Comparison of ENCODE assay signal across 1 cellular context in the genomic region with DNA sequence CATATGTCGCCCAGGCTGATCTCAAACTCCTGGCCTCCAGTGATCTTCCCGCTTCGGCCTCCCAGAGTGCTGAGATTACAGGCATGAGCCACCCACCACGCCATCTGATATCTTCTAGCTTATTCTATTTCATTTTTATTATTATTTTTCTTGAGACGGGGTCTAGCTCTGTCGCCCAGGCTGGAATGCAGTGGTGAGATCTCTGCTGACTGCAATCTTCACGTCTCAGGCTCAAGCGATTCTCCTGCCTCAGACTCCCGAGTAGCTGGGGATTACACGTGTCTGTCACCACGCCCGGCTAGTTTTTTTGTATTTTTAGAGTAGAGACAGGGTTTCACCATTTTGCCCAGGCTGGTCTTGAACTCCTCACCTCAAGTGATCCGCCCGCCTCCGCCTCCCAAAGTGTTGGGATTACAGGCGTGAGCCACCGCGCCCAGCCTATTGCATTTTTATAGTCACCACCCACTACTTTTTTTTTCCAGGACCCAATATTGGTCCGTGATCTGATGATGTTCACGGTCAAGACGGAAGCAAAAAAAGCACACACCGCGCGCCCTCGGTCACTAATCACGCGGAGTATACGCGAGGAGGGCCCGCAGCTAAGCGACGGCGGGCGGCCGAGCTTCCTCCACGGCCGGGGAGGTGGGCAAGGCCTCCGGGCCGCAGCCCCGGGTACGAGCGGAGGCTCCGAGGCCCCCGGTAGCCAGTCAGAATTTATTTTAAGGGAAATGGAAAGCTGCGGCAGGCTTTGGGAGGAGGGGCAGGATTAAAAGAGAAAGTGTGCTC.
TF ChIP-seq lines count a peak whose summit lies in the region.

No MANE protein-coding gene starts in this region.

TF ChIP-seq in HepG2, 621 proteins besides CTCF, POLR2A, EP300 and RAD21 (continued from another document and continues in another):
- TF ChIP-seq, protein P1, sequence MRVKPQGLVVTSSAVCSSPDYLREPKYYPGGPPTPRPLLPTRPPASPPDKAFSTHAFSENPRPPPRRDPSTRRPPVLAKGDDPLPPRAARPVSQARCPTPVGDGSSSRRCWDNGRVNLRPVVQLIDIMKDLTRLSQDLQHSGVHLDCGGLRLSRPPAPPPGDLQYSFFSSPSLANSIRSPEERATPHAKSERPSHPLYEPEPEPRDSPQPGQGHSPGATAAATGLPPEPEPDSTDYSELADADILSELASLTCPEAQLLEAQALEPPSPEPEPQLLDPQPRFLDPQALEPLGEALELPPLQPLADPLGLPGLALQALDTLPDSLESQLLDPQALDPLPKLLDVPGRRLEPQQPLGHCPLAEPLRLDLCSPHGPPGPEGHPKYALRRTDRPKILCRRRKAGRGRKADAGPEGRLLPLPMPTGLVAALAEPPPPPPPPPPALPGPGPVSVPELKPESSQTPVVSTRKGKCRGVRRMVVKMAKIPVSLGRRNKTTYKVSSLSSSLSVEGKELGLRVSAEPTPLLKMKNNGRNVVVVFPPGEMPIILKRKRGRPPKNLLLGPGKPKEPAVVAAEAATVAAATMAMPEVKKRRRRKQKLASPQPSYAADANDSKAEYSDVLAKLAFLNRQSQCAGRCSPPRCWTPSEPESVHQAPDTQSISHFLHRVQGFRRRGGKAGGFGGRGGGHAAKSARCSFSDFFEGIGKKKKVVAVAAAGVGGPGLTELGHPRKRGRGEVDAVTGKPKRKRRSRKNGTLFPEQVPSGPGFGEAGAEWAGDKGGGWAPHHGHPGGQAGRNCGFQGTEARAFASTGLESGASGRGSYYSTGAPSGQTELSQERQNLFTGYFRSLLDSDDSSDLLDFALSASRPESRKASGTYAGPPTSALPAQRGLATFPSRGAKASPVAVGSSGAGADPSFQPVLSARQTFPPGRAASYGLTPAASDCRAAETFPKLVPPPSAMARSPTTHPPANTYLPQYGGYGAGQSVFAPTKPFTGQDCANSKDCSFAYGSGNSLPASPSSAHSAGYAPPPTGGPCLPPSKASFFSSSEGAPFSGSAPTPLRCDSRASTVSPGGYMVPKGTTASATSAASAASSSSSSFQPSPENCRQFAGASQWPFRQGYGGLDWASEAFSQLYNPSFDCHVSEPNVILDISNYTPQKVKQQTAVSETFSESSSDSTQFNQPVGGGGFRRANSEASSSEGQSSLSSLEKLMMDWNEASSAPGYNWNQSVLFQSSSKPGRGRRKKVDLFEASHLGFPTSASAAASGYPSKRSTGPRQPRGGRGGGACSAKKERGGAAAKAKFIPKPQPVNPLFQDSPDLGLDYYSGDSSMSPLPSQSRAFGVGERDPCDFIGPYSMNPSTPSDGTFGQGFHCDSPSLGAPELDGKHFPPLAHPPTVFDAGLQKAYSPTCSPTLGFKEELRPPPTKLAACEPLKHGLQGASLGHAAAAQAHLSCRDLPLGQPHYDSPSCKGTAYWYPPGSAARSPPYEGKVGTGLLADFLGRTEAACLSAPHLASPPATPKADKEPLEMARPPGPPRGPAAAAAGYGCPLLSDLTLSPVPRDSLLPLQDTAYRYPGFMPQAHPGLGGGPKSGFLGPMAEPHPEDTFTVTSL (CRISPR knock-in tag; IDR thresholded peaks at IDR 0.05; ENCODE audit: borderline replicate concordance) = peak; percentile 78; the same call in 1 of the 2 replicates
- TF ChIP-seq HIVEP1 (CRISPR knock-in tag; IDR thresholded peaks at IDR 0.05) (peak; percentile 64; the same call in 1 of the 2 replicates), ZFP36L2 (CRISPR knock-in tag; IDR thresholded peaks at IDR 0.05) (no peak), TAF15 (IDR thresholded peaks at IDR 0.05; ENCODE audit: low read depth, low read length, poor library complexity, severe bottlenecking) (peak; percentile 68), ARNTL (CRISPR knock-in tag; IDR thresholded peaks at IDR 0.05) (peak; percentile 56; the same call in 1 of the 2 replicates), MIER2 (CRISPR knock-in tag; IDR thresholded peaks at IDR 0.05) (0 out of 2 replicates have a peak, but pooled peaks have one; percentile 6), CBX2 (IDR thresholded peaks at IDR 0.05; ENCODE audit: low read depth, low read length) (no peak), CBX2 (CRISPR knock-in tag; IDR thresholded peaks at IDR 0.05; ENCODE audit: low read depth) (no peak), RXRA (CRISPR knock-in tag; IDR thresholded peaks at IDR 0.05) (peak; percentile 55; the same call in 1 of the 2 replicates), ZKSCAN5 (CRISPR knock-in tag; IDR thresholded peaks at IDR 0.05) (no peak), KDM1A (CRISPR knock-in tag; IDR thresholded peaks at IDR 0.05) (no peak), MAFF (IDR thresholded peaks at IDR 0.05; ENCODE audit: low read depth, low read length) (no peak), ZFY (CRISPR knock-in tag; IDR thresholded peaks at IDR 0.05) (peak; percentile 78), ZNF180 (CRISPR knock-in tag; IDR thresholded peaks at IDR 0.05; ENCODE audit: borderline replicate concordance, low read depth) (no peak), SRSF4 (IDR thresholded peaks at IDR 0.05; ENCODE audit: low read depth, low read length, poor library complexity, severe bottlenecking) (no peak), CCAR2 (optimal IDR thresholded peaks at IDR 0.05; ENCODE audit: low read depth, low read length) (no peak), PAX8 (CRISPR knock-in tag; IDR thresholded peaks at IDR 0.05; ENCODE audit: borderline replicate concordance) (no peak), ZNF124 (CRISPR knock-in tag; IDR thresholded peaks at IDR 0.05) (peak; percentile 69; the same call in 1 of the 2 replicates), POGZ (CRISPR knock-in tag; IDR thresholded peaks at IDR 0.05) (no peak), SCMH1 (CRISPR knock-in tag; IDR thresholded peaks at IDR 0.05; ENCODE audit: borderline replicate concordance) (no peak), ZNF274 (CRISPR knock-in tag; IDR thresholded peaks at IDR 0.05) (peak; percentile 79; the same call in 1 of the 2 replicates), POLR2AphosphoS2 (IDR thresholded peaks at IDR 0.05; ENCODE audit: low read depth, low read length) (no peak), PCBP2 (optimal IDR thresholded peaks at IDR 0.05; ENCODE audit: low read depth, low read length, poor library complexity, severe bottlenecking) (no peak), ZNF839 (CRISPR knock-in tag; IDR thresholded peaks at IDR 0.05; ENCODE audit: borderline replicate concordance) (no peak)
- TF ChIP-seq, protein P2, sequence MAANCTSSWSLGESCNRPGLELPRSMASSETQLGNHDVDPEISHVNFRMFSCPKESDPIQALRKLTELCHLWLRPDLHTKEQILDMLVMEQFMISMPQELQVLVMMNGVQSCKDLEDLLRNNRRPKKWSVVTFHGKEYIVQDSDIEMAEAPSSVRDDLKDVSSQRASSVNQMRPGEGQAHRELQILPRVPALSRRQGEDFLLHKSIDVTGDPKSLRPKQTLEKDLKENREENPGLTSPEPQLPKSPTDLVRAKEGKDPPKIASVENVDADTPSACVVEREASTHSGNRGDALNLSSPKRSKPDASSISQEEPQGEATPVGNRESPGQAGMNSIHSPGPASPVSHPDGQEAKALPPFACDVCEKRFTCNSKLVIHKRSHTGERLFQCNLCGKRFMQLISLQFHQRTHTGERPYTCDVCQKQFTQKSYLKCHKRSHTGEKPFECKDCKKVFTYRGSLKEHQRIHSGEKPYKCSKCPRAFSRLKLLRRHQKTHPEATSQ (CRISPR knock-in tag; IDR thresholded peaks at IDR 0.05; ENCODE audit: borderline replicate concordance) = peak; percentile 64; the same call in 1 of the 2 replicates
- TF ChIP-seq, protein P3, sequence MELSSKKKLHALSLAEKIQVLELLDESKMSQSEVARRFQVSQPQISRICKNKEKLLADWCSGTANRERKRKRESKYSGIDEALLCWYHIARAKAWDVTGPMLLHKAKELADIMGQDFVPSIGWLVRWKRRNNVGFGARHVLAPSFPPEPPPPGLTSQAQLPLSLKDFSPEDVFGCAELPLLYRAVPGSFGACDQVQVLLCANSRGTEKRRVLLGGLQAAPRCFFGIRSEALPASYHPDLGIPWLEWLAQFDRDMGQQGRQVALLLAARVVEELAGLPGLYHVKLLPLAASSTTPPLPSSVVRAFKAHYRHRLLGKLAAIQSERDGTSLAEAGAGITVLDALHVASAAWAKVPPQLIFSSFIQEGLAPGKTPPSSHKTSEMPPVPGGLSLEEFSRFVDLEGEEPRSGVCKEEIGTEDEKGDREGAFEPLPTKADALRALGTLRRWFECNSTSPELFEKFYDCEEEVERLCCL (CRISPR knock-in tag; IDR thresholded peaks at IDR 0.05; ENCODE audit: borderline replicate concordance) = no peak
- TF ChIP-seq, protein P4, sequence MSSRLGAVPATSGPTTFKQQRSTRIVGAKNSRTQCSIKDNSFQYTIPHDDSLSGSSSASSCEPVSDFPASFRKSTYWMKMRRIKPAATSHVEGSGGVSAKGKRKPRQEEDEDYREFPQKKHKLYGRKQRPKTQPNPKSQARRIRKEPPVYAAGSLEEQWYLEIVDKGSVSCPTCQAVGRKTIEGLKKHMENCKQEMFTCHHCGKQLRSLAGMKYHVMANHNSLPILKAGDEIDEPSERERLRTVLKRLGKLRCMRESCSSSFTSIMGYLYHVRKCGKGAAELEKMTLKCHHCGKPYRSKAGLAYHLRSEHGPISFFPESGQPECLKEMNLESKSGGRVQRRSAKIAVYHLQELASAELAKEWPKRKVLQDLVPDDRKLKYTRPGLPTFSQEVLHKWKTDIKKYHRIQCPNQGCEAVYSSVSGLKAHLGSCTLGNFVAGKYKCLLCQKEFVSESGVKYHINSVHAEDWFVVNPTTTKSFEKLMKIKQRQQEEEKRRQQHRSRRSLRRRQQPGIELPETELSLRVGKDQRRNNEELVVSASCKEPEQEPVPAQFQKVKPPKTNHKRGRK (CRISPR knock-in tag; IDR thresholded peaks at IDR 0.05) = no peak
- TF ChIP-seq, protein P5, sequence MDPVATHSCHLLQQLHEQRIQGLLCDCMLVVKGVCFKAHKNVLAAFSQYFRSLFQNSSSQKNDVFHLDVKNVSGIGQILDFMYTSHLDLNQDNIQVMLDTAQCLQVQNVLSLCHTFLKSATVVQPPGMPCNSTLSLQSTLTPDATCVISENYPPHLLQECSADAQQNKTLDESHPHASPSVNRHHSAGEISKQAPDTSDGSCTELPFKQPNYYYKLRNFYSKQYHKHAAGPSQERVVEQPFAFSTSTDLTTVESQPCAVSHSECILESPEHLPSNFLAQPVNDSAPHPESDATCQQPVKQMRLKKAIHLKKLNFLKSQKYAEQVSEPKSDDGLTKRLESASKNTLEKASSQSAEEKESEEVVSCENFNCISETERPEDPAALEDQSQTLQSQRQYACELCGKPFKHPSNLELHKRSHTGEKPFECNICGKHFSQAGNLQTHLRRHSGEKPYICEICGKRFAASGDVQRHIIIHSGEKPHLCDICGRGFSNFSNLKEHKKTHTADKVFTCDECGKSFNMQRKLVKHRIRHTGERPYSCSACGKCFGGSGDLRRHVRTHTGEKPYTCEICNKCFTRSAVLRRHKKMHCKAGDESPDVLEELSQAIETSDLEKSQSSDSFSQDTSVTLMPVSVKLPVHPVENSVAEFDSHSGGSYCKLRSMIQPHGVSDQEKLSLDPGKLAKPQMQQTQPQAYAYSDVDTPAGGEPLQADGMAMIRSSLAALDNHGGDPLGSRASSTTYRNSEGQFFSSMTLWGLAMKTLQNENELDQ (CRISPR knock-in tag; IDR thresholded peaks at IDR 0.05; ENCODE audit: borderline replicate concordance) = no peak
- TF ChIP-seq, protein P6, sequence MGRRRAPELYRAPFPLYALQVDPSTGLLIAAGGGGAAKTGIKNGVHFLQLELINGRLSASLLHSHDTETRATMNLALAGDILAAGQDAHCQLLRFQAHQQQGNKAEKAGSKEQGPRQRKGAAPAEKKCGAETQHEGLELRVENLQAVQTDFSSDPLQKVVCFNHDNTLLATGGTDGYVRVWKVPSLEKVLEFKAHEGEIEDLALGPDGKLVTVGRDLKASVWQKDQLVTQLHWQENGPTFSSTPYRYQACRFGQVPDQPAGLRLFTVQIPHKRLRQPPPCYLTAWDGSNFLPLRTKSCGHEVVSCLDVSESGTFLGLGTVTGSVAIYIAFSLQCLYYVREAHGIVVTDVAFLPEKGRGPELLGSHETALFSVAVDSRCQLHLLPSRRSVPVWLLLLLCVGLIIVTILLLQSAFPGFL (CRISPR knock-in tag; IDR thresholded peaks at IDR 0.05) = no peak
- TF ChIP-seq, protein P7, sequence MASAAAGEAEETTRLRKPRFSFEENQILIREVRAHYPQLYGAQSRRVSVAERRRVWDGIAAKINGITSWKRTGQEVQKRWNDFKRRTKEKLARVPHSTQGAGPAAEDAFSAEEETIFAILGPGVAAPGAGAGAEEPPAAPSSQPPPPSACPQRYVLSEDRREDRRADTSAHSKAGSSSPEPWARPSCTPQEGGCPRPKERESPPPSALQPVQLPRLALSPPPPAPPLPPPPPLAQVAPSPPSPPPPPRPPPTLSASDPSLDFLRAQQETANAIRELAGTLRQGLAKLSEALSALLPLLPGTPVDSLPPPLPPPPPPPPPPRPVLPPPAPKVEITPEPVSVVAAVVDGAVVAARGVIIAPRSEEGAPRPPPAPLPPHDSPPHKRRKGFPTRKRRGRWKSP (CRISPR knock-in tag; IDR thresholded peaks at IDR 0.05) = peak; percentile 63; the same call in 1 of the 2 replicates
- TF ChIP-seq, protein P8, sequence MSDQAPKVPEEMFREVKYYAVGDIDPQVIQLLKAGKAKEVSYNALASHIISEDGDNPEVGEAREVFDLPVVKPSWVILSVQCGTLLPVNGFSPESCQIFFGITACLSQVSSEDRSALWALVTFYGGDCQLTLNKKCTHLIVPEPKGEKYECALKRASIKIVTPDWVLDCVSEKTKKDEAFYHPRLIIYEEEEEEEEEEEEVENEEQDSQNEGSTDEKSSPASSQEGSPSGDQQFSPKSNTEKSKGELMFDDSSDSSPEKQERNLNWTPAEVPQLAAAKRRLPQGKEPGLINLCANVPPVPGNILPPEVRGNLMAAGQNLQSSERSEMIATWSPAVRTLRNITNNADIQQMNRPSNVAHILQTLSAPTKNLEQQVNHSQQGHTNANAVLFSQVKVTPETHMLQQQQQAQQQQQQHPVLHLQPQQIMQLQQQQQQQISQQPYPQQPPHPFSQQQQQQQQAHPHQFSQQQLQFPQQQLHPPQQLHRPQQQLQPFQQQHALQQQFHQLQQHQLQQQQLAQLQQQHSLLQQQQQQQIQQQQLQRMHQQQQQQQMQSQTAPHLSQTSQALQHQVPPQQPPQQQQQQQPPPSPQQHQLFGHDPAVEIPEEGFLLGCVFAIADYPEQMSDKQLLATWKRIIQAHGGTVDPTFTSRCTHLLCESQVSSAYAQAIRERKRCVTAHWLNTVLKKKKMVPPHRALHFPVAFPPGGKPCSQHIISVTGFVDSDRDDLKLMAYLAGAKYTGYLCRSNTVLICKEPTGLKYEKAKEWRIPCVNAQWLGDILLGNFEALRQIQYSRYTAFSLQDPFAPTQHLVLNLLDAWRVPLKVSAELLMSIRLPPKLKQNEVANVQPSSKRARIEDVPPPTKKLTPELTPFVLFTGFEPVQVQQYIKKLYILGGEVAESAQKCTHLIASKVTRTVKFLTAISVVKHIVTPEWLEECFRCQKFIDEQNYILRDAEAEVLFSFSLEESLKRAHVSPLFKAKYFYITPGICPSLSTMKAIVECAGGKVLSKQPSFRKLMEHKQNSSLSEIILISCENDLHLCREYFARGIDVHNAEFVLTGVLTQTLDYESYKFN (CRISPR knock-in tag; conservative IDR thresholded peaks at IDR 0.05) = no peak; the same call in none of the 2 replicates
- TF ChIP-seq, protein P9, sequence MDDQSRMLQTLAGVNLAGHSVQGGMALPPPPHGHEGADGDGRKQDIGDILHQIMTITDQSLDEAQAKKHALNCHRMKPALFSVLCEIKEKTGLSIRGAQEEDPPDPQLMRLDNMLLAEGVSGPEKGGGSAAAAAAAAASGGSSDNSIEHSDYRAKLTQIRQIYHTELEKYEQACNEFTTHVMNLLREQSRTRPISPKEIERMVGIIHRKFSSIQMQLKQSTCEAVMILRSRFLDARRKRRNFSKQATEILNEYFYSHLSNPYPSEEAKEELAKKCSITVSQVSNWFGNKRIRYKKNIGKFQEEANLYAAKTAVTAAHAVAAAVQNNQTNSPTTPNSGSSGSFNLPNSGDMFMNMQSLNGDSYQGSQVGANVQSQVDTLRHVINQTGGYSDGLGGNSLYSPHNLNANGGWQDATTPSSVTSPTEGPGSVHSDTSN (CRISPR knock-in tag; IDR thresholded peaks at IDR 0.05; ENCODE audit: borderline replicate concordance) = no peak
